In the genomic region with DNA sequence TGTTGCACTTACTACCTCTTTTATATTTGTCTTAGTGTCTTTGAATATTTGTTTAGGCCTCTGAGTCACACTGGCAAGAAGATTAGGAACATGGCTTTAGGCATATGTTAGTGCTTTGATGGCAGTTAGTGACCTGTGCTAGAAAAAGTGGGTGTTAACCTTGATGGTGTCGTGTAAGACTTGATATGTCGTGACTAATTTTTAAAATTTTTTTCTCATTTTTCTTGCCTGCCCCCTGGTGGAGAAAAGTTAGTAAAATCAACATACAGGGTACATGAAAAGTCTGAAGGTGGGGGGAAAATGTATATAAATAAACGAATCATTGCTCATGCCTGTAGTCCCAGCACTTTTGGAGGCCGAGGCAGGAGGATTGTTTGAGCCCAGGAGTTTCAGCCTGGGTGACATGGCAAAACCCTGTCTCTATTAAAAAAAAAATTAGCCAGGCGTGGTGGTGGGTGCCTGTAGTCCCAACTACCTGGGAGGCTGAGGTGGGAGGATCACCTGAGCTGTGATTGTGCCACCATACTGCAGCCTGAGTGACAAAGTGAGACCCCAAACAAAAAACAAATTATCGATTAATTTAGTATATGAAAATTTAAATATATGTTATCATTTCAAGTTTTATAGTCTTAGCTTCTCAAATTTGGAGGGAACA, we compare ENCODE assay signal across 8 cellular contexts. TPM values are rescaled to one million over a fixed set of nuclear protein-coding genes. Genes with fewer than 3 reads are reported as not detected.
A peak's percentile ranks its signal among the peaks of the same experiment; 100 is the strongest.
DNase-seq lines count a peak whose midpoint lies in the region; ATAC-seq and TF ChIP-seq lines count a peak whose summit lies in the region.

No MANE protein-coding gene starts in this region.

- no peak overlapping the region for H3K27ac Mint-ChIP-seq in natural killer cell

- peaks cover 14% of the 10 kb centered on the region for H3K36me3 Mint-ChIP-seq in natural killer cell

- peak; percentile 56 for TF ChIP-seq RAD21 in SK-N-SH (IDR thresholded peaks at IDR 0.05; ENCODE audit: low read length)

- TF ChIP-seq EP300 in SK-N-SH (IDR thresholded peaks at IDR 0.05; ENCODE audit: borderline replicate concordance in 1 of 2, low read depth in 1 of 2, low read length in 1 of 2), result no peak

- no peak overlapping the region for H3K4me2 ChIP-seq in SK-N-SH

- peaks cover 23% of the 10 kb centered on the region for H3K79me2 ChIP-seq in SK-N-SH (ENCODE audit: insufficient read depth)

- no peaks in the 10 kb centered on the region for H3K27me3 Mint-ChIP-seq in natural killer cell (ENCODE audit: low read depth in 2 of 2)

- no peak overlapping the region for H3K27ac ChIP-seq in HL-60 (replicated peaks)
- no peak overlapping the region for H3K27ac ChIP-seq in SK-N-SH (ENCODE audit: low read depth in 2 of 2, low read length in 1 of 2)

- peaks cover 22% of the 10 kb centered on the region for H4K20me1 ChIP-seq in SK-N-SH (ENCODE audit: insufficient read depth)

- H3K36me3 ChIP-seq in SK-N-SH (replicated peaks in 1 of 2; ENCODE audit: control insufficient read depth in 1 of 2, insufficient read depth in 2 of 2, low read length in 1 of 2), result peaks cover 53 to 55% of the 10 kb centered on the region in 2 experiments

- 52% methylated on average over 6 of the region's 6 CpGs for WGBS in SK-N-SH (ENCODE audit: low lambda C conversion rate)

- no peaks in the 10 kb centered on the region for H3K9me3 ChIP-seq in SK-N-SH

- H3K4me1 Mint-ChIP-seq in natural killer cell, result peaks cover 8 to 10% of the 10 kb centered on the region in 2 donors

- H3K4me3 ChIP-seq in HL-60 (replicated peaks; ENCODE audit: insufficient read depth, low read length) (no peak overlapping the region), SK-N-SH (ENCODE audit: low read depth in 2 of 2, low read length in 1 of 2) (no peak overlapping the region)

- intact Hi-C loops in natural killer cell (cut with micrococcal nuclease), result loop anchor here (1.0 to 5.0 kb wide), 2 partner anchors 238 to 588 kb away; no protein-coding TSS in a partner anchor

- POLR2A ChIA-PET in SK-N-SH (lab: Yijun Ruan, JAX), result no interaction called here

- ATAC-seq in natural killer cell (peak; percentile 54 to 90 (median 66)), GM21447 (IDR thresholded peaks at IDR 0.05; ENCODE audit: unreplicated experiment) (no peak)

- no peak overlapping the region for H3K4me3 Mint-ChIP-seq in natural killer cell

- no peak overlapping the region for H2AFZ ChIP-seq in SK-N-SH (ENCODE audit: low read depth)

- CTCF ChIA-PET in SK-N-SH (lab: Yijun Ruan, JAX), result interaction anchor here (0.7 to 3.4 kb wide), 16 partner anchors 10 to 1193 kb away, joined by 3 to 22 read pairs (median 4); partner anchors contain the start of gene TAX1BP1

- H3K9ac ChIP-seq in SK-N-SH, result no peak overlapping the region

- peak; percentile 26 to 68 (median 52) for DNase-seq in NCI-H1417 (lab: John Stamatoyannopoulos, UW)
- no peak for DNase-seq in NCI-H1417 treated with DMSO at 0.1 percent for 48 hours (lab: John Stamatoyannopoulos, UW)
- peak; percentile 29 to 46 for DNase-seq in HL-60 (ENCODE audit: low read depth in 1 of 2, low spot score in 1 of 2)
- DNase-seq in SK-N-SH, result peak; percentile 40
- peak; percentile 20 to 62 for DNase-seq in dermis microvascular lymphatic vessel endothelial cell (ENCODE audit: low read depth in 2 of 2)
- DNase-seq in natural killer cell, result no peak
- DNase-seq in 8988T, result no peak

- H3K27me3 ChIP-seq in HL-60 (ENCODE audit: insufficient read depth, poor library complexity, severe bottlenecking) (no peaks in the 10 kb centered on the region), SK-N-SH (ENCODE audit: insufficient read depth) (no peaks in the 10 kb centered on the region)

- TF ChIP-seq CTCF in HL-60 (IDR thresholded peaks at IDR 0.05; ENCODE audit: insufficient read depth, low read length) (peak; percentile 7), SK-N-SH (IDR thresholded peaks at IDR 0.05) (peak; percentile 93), natural killer cell (IDR thresholded peaks at IDR 0.05) (peak; percentile 81)

- H3F3A ChIP-seq in SK-N-SH (replicated peaks; ENCODE audit: insufficient read depth), result peaks cover 26% of the 10 kb centered on the region

- H3K9me3 Mint-ChIP-seq in natural killer cell, result no peaks in the 10 kb centered on the region

- H3K9me2 ChIP-seq in SK-N-SH, result no peaks in the 10 kb centered on the region

- peaks cover 5 to 15% of the 10 kb centered on the region in 2 experiments; a peak in 2 of 4 replicates for H3K4me1 ChIP-seq in SK-N-SH (ENCODE audit: control insufficient read depth in 1 of 2, insufficient read depth in 2 of 2, low read depth in 1 of 2, low read length in 1 of 2)

TF ChIP-seq in SK-N-SH, 30 proteins besides CTCF, POLR2A, EP300 and RAD21:
- TF ChIP-seq USF1 (IDR thresholded peaks at IDR 0.05; ENCODE audit: borderline replicate concordance, low read depth), result no peak
- peak; percentile 46; the same call in 1 of the 2 replicates for TF ChIP-seq SMC3 (IDR thresholded peaks at IDR 0.05; ENCODE audit: low read depth, low read length)

RNA-seq across cellular contexts. Expression of gene TAX1BP1, which starts 44.6 kb away (rescaled TPM):
- polyA plus RNA-seq in SK-N-SH (2012; rRNA removed), result 70.3 and 108 TPM in 2 replicates
- 111 and 125 TPM in 2 replicates for polyA plus RNA-seq in SK-N-SH (2012; cell fraction: cytosol; rRNA removed)
- polyA plus RNA-seq in SK-N-SH (2012; cell fraction: nucleus; rRNA removed), result 48.3 and 80.9 TPM in 2 replicates
- total RNA-seq in dermis microvascular lymphatic vessel endothelial cell (52.8 and 53.0 TPM in 2 replicates), natural killer cell (100 to 1,000 TPM; 135 to 158 (median 150) TPM)

Comparison
In these comparisons a context has a peak if more than half of its experiments do, and no peak if none do; other contexts are left out.
1. DNase-seq: peak in NCI-H1417 (3 of 3), HL-60 (2 of 2), SK-N-SH (single experiment) and dermis microvascular lymphatic vessel endothelial cell (2 of 2); none in NCI-H1417 treated with DMSO at 0.1 percent for 48 hours (single experiment), natural killer cell (single experiment) and 8988T (single experiment).
2. CTCF ChIP-seq: peak in every context shown above with its lines; median percentile 93 in SK-N-SH; 81 in natural killer cell; 7 in HL-60.